ENCODE assay signal across 1 cellular context in the genomic region with DNA sequence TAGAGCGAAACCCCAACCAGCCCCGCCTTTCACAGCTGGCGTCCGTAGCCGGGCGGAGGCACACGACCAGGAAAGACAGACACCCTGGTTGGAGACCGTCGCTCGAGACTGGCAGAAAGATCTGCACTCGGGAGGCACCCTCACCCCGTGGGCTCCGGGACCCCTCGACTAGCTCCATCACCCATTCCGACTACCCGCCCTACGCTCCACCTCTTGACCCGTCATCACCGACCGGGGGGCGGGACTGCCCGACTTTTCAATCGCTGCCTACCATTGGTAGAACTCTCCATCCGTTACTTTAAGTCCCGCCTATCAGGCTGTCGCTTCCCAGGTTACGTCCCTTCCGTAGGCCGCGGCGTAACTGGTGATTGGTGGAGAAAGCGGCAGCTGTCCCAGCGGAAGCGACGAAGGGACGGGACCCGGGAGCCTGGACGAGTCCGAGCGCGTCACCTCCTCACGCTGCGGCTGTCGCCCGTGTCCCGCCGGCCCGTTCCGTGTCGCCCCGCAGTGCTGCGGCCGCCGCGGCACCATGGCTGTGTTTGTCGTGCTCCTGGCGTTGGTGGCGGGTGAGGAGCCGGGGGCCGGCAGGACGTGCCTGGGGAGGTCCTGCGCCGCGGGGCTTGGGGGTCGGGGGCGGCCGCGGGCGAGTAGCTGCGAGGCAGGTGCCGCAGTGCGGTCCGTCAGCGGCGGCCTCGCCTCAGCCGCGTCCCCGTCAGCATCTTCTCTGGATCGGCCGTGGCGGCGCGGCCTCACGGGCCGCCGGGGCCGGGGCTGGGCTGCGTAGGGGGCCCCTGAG.
TF ChIP-seq lines count a peak whose summit lies in the region.

A gene with protein sequence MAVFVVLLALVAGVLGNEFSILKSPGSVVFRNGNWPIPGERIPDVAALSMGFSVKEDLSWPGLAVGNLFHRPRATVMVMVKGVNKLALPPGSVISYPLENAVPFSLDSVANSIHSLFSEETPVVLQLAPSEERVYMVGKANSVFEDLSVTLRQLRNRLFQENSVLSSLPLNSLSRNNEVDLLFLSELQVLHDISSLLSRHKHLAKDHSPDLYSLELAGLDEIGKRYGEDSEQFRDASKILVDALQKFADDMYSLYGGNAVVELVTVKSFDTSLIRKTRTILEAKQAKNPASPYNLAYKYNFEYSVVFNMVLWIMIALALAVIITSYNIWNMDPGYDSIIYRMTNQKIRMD (plus strand): TSS at position 434 of the 796 bp plus-strand sequence. CDS start 96 bp downstream, at position 530.

TF ChIP-seq in HepG2, 621 proteins besides CTCF, POLR2A, EP300 and RAD21 (continued from another document and continues in another):
- TF ChIP-seq MTA1 (CRISPR knock-in tag; IDR thresholded peaks at IDR 0.05; ENCODE audit: borderline replicate concordance): no peak
- no peak for TF ChIP-seq PCBP2 (optimal IDR thresholded peaks at IDR 0.05; ENCODE audit: low read depth, low read length, poor library complexity, severe bottlenecking)
- TF ChIP-seq, protein P1, sequence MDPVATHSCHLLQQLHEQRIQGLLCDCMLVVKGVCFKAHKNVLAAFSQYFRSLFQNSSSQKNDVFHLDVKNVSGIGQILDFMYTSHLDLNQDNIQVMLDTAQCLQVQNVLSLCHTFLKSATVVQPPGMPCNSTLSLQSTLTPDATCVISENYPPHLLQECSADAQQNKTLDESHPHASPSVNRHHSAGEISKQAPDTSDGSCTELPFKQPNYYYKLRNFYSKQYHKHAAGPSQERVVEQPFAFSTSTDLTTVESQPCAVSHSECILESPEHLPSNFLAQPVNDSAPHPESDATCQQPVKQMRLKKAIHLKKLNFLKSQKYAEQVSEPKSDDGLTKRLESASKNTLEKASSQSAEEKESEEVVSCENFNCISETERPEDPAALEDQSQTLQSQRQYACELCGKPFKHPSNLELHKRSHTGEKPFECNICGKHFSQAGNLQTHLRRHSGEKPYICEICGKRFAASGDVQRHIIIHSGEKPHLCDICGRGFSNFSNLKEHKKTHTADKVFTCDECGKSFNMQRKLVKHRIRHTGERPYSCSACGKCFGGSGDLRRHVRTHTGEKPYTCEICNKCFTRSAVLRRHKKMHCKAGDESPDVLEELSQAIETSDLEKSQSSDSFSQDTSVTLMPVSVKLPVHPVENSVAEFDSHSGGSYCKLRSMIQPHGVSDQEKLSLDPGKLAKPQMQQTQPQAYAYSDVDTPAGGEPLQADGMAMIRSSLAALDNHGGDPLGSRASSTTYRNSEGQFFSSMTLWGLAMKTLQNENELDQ (CRISPR knock-in tag; IDR thresholded peaks at IDR 0.05; ENCODE audit: borderline replicate concordance): no peak
- TF ChIP-seq PRMT3 (CRISPR knock-in tag; IDR thresholded peaks at IDR 0.05; ENCODE audit: borderline replicate concordance, low read depth): no peak
- 0 out of 2 replicates have a peak, but pooled peaks have one; percentile 33 for TF ChIP-seq IRF9 (CRISPR knock-in tag; IDR thresholded peaks at IDR 0.05; ENCODE audit: borderline replicate concordance)
- TF ChIP-seq HOXA7 (CRISPR knock-in tag; IDR thresholded peaks at IDR 0.05): no peak
- TF ChIP-seq ZFP36L1 (CRISPR knock-in tag; IDR thresholded peaks at IDR 0.05): no peak
- TF ChIP-seq, protein P2, sequence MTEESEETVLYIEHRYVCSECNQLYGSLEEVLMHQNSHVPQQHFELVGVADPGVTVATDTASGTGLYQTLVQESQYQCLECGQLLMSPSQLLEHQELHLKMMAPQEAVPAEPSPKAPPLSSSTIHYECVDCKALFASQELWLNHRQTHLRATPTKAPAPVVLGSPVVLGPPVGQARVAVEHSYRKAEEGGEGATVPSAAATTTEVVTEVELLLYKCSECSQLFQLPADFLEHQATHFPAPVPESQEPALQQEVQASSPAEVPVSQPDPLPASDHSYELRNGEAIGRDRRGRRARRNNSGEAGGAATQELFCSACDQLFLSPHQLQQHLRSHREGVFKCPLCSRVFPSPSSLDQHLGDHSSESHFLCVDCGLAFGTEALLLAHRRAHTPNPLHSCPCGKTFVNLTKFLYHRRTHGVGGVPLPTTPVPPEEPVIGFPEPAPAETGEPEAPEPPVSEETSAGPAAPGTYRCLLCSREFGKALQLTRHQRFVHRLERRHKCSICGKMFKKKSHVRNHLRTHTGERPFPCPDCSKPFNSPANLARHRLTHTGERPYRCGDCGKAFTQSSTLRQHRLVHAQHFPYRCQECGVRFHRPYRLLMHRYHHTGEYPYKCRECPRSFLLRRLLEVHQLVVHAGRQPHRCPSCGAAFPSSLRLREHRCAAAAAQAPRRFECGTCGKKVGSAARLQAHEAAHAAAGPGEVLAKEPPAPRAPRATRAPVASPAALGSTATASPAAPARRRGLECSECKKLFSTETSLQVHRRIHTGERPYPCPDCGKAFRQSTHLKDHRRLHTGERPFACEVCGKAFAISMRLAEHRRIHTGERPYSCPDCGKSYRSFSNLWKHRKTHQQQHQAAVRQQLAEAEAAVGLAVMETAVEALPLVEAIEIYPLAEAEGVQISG (CRISPR knock-in tag; IDR thresholded peaks at IDR 0.05): peak; percentile 35; the same call in 1 of the 2 replicates
- TF ChIP-seq TBX3 (IDR thresholded peaks at IDR 0.05; ENCODE audit: borderline replicate concordance): no peak
- no peak for TF ChIP-seq ZNF839 (CRISPR knock-in tag; IDR thresholded peaks at IDR 0.05; ENCODE audit: borderline replicate concordance)
- TF ChIP-seq ZIK1 (CRISPR knock-in tag; IDR thresholded peaks at IDR 0.05; ENCODE audit: borderline replicate concordance, low read depth): no peak
- TF ChIP-seq RNF2 (conservative IDR thresholded peaks at IDR 0.05; ENCODE audit: low read depth): no peak
- peak; percentile 67 for TF ChIP-seq ZMYM4 (CRISPR knock-in tag; IDR thresholded peaks at IDR 0.05)
- TF ChIP-seq, protein P3, sequence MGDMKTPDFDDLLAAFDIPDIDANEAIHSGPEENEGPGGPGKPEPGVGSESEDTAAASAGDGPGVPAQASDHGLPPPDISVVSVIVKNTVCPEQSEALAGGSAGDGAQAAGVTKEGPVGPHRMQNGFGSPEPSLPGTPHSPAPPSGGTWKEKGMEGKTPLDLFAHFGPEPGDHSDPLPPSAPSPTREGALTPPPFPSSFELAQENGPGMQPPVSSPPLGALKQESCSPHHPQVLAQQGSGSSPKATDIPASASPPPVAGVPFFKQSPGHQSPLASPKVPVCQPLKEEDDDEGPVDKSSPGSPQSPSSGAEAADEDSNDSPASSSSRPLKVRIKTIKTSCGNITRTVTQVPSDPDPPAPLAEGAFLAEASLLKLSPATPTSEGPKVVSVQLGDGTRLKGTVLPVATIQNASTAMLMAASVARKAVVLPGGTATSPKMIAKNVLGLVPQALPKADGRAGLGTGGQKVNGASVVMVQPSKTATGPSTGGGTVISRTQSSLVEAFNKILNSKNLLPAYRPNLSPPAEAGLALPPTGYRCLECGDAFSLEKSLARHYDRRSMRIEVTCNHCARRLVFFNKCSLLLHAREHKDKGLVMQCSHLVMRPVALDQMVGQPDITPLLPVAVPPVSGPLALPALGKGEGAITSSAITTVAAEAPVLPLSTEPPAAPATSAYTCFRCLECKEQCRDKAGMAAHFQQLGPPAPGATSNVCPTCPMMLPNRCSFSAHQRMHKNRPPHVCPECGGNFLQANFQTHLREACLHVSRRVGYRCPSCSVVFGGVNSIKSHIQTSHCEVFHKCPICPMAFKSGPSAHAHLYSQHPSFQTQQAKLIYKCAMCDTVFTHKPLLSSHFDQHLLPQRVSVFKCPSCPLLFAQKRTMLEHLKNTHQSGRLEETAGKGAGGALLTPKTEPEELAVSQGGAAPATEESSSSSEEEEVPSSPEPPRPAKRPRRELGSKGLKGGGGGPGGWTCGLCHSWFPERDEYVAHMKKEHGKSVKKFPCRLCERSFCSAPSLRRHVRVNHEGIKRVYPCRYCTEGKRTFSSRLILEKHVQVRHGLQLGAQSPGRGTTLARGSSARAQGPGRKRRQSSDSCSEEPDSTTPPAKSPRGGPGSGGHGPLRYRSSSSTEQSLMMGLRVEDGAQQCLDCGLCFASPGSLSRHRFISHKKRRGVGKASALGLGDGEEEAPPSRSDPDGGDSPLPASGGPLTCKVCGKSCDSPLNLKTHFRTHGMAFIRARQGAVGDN (CRISPR knock-in tag; IDR thresholded peaks at IDR 0.05): peak; percentile 61
- TF ChIP-seq ZNF580 (CRISPR knock-in tag; IDR thresholded peaks at IDR 0.05; ENCODE audit: borderline replicate concordance, low read depth): no peak
- TF ChIP-seq ZNF678 (CRISPR knock-in tag; IDR thresholded peaks at IDR 0.05): no peak
- TF ChIP-seq, protein P4, sequence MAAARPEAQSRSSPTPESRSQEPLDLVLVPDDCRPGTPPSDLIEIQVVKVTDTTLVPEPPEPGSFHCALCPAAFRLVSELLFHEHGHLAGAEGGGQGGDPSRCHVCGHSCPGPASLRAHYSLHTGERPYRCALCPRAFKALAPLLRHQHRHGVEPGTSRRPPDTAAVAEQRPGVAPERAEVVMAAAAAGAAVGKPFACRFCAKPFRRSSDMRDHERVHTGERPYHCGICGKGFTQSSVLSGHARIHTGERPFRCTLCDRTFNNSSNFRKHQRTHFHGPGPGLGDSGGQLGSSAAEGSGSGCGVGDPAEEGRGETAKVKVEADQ (CRISPR knock-in tag; IDR thresholded peaks at IDR 0.05; ENCODE audit: borderline replicate concordance): no peak
- no peak for TF ChIP-seq FOXK2 (IDR thresholded peaks at IDR 0.05)
- no peak for TF ChIP-seq ZKSCAN5 (CRISPR knock-in tag; IDR thresholded peaks at IDR 0.05)
- no peak for TF ChIP-seq ZNF878 (CRISPR knock-in tag; IDR thresholded peaks at IDR 0.05)
- no peak for TF ChIP-seq TIGD3 (CRISPR knock-in tag; IDR thresholded peaks at IDR 0.05; ENCODE audit: borderline replicate concordance)
- TF ChIP-seq NCOA5 (CRISPR knock-in tag; IDR thresholded peaks at IDR 0.05): no peak
- TF ChIP-seq ZNF563 (CRISPR knock-in tag; IDR thresholded peaks at IDR 0.05): no peak
- TF ChIP-seq, protein P5, sequence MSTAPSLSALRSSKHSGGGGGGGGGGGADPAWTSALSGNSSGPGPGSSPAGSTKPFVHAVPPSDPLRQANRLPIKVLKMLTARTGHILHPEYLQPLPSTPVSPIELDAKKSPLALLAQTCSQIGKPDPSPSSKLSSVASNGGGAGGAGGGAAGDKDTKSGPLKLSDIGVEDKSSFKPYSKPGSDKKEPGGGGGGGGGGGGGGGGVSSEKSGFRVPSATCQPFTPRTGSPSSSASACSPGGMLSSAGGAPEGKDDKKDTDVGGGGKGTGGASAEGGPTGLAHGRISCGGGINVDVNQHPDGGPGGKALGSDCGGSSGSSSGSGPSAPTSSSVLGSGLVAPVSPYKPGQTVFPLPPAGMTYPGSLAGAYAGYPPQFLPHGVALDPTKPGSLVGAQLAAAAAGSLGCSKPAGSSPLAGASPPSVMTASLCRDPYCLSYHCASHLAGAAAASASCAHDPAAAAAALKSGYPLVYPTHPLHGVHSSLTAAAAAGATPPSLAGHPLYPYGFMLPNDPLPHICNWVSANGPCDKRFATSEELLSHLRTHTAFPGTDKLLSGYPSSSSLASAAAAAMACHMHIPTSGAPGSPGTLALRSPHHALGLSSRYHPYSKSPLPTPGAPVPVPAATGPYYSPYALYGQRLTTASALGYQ (CRISPR knock-in tag; IDR thresholded peaks at IDR 0.05): no peak
- peak; percentile 9; the same call in 1 of the 2 replicates for TF ChIP-seq PHF21A (CRISPR knock-in tag; IDR thresholded peaks at IDR 0.05)
- no peak for TF ChIP-seq SRF (IDR thresholded peaks at IDR 0.05; ENCODE audit: low read depth, low read length)
- 0 out of 2 replicates have a peak, but pooled peaks have one; percentile 18 for TF ChIP-seq IKZF5 (CRISPR knock-in tag; IDR thresholded peaks at IDR 0.05)
- TF ChIP-seq ZNF232 (CRISPR knock-in tag; IDR thresholded peaks at IDR 0.05; ENCODE audit: borderline replicate concordance): peak; percentile 18; the same call in 1 of the 2 replicates
- TF ChIP-seq ZNF598 (CRISPR knock-in tag; IDR thresholded peaks at IDR 0.05; ENCODE audit: borderline replicate concordance): no peak
- TF ChIP-seq U2AF2 (IDR thresholded peaks at IDR 0.05; ENCODE audit: low read depth, low read length): no peak
- TF ChIP-seq ZNF160 (CRISPR knock-in tag; IDR thresholded peaks at IDR 0.05): no peak
- no peak for TF ChIP-seq NR2F1 (CRISPR knock-in tag; IDR thresholded peaks at IDR 0.05)
- peak; percentile 61 for TF ChIP-seq ELF1 (CRISPR knock-in tag; IDR thresholded peaks at IDR 0.05)
- TF ChIP-seq ZNF713 (CRISPR knock-in tag; IDR thresholded peaks at IDR 0.05): no peak
